Comparison of ENCODE assay signal across 7 cellular contexts in the genomic region with DNA sequence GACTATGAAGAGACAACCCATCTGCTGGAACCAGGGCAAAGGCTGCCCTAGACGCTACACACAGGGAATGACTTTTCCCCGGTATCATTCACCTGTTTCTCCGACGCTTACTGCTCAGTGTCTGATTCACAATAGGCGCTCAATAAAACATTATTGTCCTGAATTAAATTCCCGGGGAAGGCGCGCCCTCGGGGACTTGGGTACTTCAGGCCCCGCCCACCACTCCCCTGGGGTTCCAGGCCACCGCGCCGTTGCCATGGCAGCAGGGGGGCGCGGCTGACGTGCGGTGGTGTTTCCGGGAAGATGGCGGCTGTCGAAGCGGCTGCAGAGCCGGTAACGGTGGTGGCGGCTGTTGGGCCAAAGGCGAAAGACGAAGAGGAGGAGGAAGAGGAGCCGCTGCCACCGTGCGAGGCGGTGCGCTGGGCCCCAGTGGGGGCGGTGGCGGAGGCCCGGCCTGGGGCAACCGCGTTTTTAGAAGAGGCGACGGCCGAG. TPM values are rescaled to one million over a fixed set of nuclear protein-coding genes. Genes with fewer than 3 reads are reported as not detected.
A peak's percentile ranks its signal among the peaks of the same experiment; 100 is the strongest.
DNase-seq lines count a peak whose midpoint lies in the region; ATAC-seq, FAIRE-seq and TF ChIP-seq lines count a peak whose summit lies in the region.

A gene (plus strand): TSS at position 292 of the 492 bp plus-strand sequence. CDS start 12 bp downstream, at position 304.

- ATAC-seq in GM18511 (IDR thresholded peaks at IDR 0.05; ENCODE audit: unreplicated experiment) (peak; percentile 80), HG03066 (IDR thresholded peaks at IDR 0.05; ENCODE audit: low read depth, unreplicated experiment) (peak; percentile 60)

- TF ChIP-seq CTCF in keratinocyte (optimal IDR thresholded peaks at IDR 0.05 in 1 of 3, IDR thresholded peaks at IDR 0.05 in 1 of 3, conservative IDR thresholded peaks at IDR 0.05 in 1 of 3; ENCODE audit: extremely low read depth in 1 of 3, insufficient read depth in 2 of 3, low read length in 3 of 3) = no peak

- no peaks in the 10 kb centered on the region for H3K9me3 ChIP-seq in keratinocyte (ENCODE audit: control insufficient read depth, low read depth, low read length)

- DNase-seq in NCI-H2227 (lab: John Stamatoyannopoulos, UW; ENCODE audit: unreplicated experiment) = peak; percentile 95
- DNase-seq in activated CD4-positive, CD25-positive, alpha-beta regulatory T cell (lab: John Stamatoyannopoulos, UW) = peak; percentile 77 to 84 (median 80)
- peak in 60 of 61 donors; percentile 2 to 92 (median 76) for DNase-seq in caudate nucleus (lab: John Stamatoyannopoulos, UW)
- no peak for DNase-seq in keratinocyte (ENCODE audit: low read depth, low spot score)
- DNase-seq in stimulated activated CD4-positive, alpha-beta T cell treated with anti-CD3 and anti-CD28 coated beads, Interleukin-12 subunit alpha, Interleukin-12 subunit beta, amount 100 ng/mL, for 48 hours (ENCODE audit: low read depth in 2 of 3, low spot score in 1 of 3) = peak; percentile 79 to 88 (median 85)

- peak within 1 kb of the TSS; percentile 95 for H2AFZ ChIP-seq in keratinocyte (ENCODE audit: control insufficient read depth, low read length)

- H4K20me1 ChIP-seq in keratinocyte (ENCODE audit: control insufficient read depth, extremely low read depth, insufficient read depth, low read length) = no peaks in the 10 kb centered on the region

- H3K27ac ChIP-seq in caudate nucleus (ENCODE audit: low read depth, low read length) (peak within 1 kb of the TSS; percentile 89), keratinocyte (ENCODE audit: control insufficient read depth, insufficient read depth, low read length) (peak within 1 kb of the TSS; percentile 78)

- peaks cover 34% of the 10 kb centered on the region for H3K79me2 ChIP-seq in keratinocyte (ENCODE audit: control insufficient read depth, insufficient read depth, low read length)

- H3K4me1 ChIP-seq in keratinocyte (ENCODE audit: control insufficient read depth, extremely low read depth, insufficient read depth, low read length) = peaks cover 14% of the 10 kb centered on the region

- H3K4me2 ChIP-seq in keratinocyte (ENCODE audit: control insufficient read depth, extremely low read depth, insufficient read depth, low read depth, low read length) = peak within 1 kb of the TSS; percentile 96

- H3K36me3 ChIP-seq in keratinocyte (ENCODE audit: control insufficient read depth in 2 of 2, extremely low read depth in 1 of 2, insufficient read depth in 2 of 2, low read length in 2 of 2) = peaks cover 0 to 8% of the 10 kb centered on the region in 2 experiments

- no peaks in the 10 kb centered on the region for H3K9me1 ChIP-seq in keratinocyte (ENCODE audit: control insufficient read depth, extremely low read depth, insufficient read depth, low read length)

- dilution Hi-C loops in keratinocyte (cut with MboI; ENCODE audit: extremely low pct_ligation_motif_present, low sequenced_read_pairs) = no loop called here

- no peaks in the 10 kb centered on the region for H3K27me3 ChIP-seq in keratinocyte (ENCODE audit: control insufficient read depth, extremely low read depth, insufficient read depth, low read length)

- H3K4me3 ChIP-seq in keratinocyte (ENCODE audit: control insufficient read depth in 2 of 3, extremely low read depth in 1 of 3, insufficient read depth in 2 of 3, low read depth in 1 of 3, low read length in 3 of 3) = peak within 1 kb of the TSS; percentile 78 to 91 (median 90)

- no peak for FAIRE-seq in keratinocyte (lab: Jason Lieb, UNC)

- peak within 1 kb of the TSS; percentile 85 for H3K9ac ChIP-seq in keratinocyte (ENCODE audit: control insufficient read depth, extremely low read depth, insufficient read depth, low read length)

RNA-seq across cellular contexts. Expression of the gene that starts here (rescaled TPM):
- 10.8 to 12.8 TPM (median 11.1 TPM) in 3 replicates for polyA plus RNA-seq in keratinocyte
- 6.9 TPM for polyA plus RNA-seq in keratinocyte (2011; ENCODE audit: low read depth)
- 6.8 and 8.3 TPM in 2 replicates for polyA plus RNA-seq in keratinocyte (2011; cell fraction: cytosol; rRNA removed)
- polyA plus RNA-seq in keratinocyte (2011; cell fraction: nucleus; rRNA removed) = 21.1 and 23.9 TPM in 2 replicates
- polyA plus RNA-seq in keratinocyte (2012; ENCODE audit: low replicate concordance) = 7.6 and 9.8 TPM in 2 replicates
- 8.4 to 14.6 TPM (median 12.7 TPM) in 3 replicates for polyA minus RNA-seq in keratinocyte
- polyA minus RNA-seq in keratinocyte (2011; cell fraction: cytosol; rRNA and poly(A)+ RNA removed) = 4.2 TPM
- polyA minus RNA-seq in keratinocyte (2011; cell fraction: nucleus; rRNA and poly(A)+ RNA removed) = 7.1 and 13.3 TPM in 2 replicates
